15 cellular contexts compared by ENCODE assay signal in genomic region chr9:129323376-129323998, GRCh38.
DNase-seq lines count a peak whose midpoint lies in the region; ATAC-seq, FAIRE-seq and TF ChIP-seq lines count a peak whose summit lies in the region.
"Had no signal": no experiment of that assay in that cellular context is flagged by ENCODE, and none has a peak within 500 bp of the region (broad histone marks: within the 10 kb centered on the region; RNA-seq: fewer than 3 reads in every experiment).

No MANE protein-coding gene starts in this region.

- no peak for TF ChIP-seq CTCF in HepG2 (CRISPR knock-in tag; IDR thresholded peaks at IDR 0.05)

- H3K9ac ChIP-seq in HepG2 (ENCODE audit: insufficient read depth, low read depth, low read length) (no peak overlapping the region; the same call in 1 of the 2 replicates), stomach smooth muscle (ENCODE audit: low read length in 2 of 2) (no peak overlapping the region)

- H3K79me2 ChIP-seq in HepG2 (ENCODE audit: insufficient read depth, low read length) = no peaks in the 10 kb centered on the region

- CTCF ChIA-PET in activated CD4-positive, alpha-beta T cell treated with anti-CD3 and anti-CD28 coated beads, Interleukin-2, amount 10 ng/mL, durations not matched to agents 7 days and 5 days (lab: Charles Lee) = interaction anchor here (0.5 to 1.7 kb wide), 4 partner anchors 12 to 1283 kb away, joined by 3 to 5 read pairs (median 4); no protein-coding TSS in a partner anchor
- CTCF ChIA-PET in HepG2 (lab: Yijun Ruan, JAX; ENCODE audit: low intra/inter-chr PET ratio, low total read pairs) = no interaction called here

- H3K9me3 Mint-ChIP-seq in activated CD4-positive, alpha-beta T cell treated with anti-CD3 and anti-CD28 coated beads, Interleukin-2, amount 10 ng/mL, durations not matched to agents 7 days and 5 days = no peaks in the 10 kb centered on the region
- H3K9me3 Mint-ChIP-seq in activated CD4-positive, alpha-beta T cell treated with anti-CD3 and anti-CD28 coated beads, Interleukin-2, amount 10 ng/mL, durations not matched to agents 24 days and 14 days = no peaks in the 10 kb centered on the region
- H3K9me3 Mint-ChIP-seq: CD8-positive, alpha-beta memory T cell had no signal

- H3K27ac ChIP-seq in HepG2 (ENCODE audit: extremely low read length, insufficient read depth, low read length) (peak overlapping the region; percentile 6), stomach smooth muscle (ENCODE audit: low read length) (peak overlapping the region; percentile 31)
- H3K27ac ChIP-seq: PC-9 had no signal

- peak overlapping the region; percentile 19 for H3K27ac Mint-ChIP-seq in activated CD4-positive, alpha-beta T cell treated with anti-CD3 and anti-CD28 coated beads, Interleukin-2, amount 10 ng/mL, durations not matched to agents 7 days and 5 days
- H3K27ac Mint-ChIP-seq in activated CD4-positive, alpha-beta T cell treated with anti-CD3 and anti-CD28 coated beads, Interleukin-2, amount 10 ng/mL, durations not matched to agents 24 days and 14 days = no peak overlapping the region

- H3K36me3 ChIP-seq in HepG2 (replicated peaks in 1 of 2; ENCODE audit: control insufficient read depth in 1 of 2, insufficient read depth in 2 of 2, low read length in 2 of 2) (no peaks in the 10 kb centered on the region), stomach smooth muscle (ENCODE audit: control insufficient read depth in 2 of 2, insufficient read depth in 2 of 2, low read length in 2 of 2) (no peaks in the 10 kb centered on the region), MG63 (no peaks in the 10 kb centered on the region)

- no peak overlapping the region for H2AFZ ChIP-seq in HepG2 (ENCODE audit: low read length)
- H2AFZ ChIP-seq: PC-9 had no signal

- TF ChIP-seq POLR2A in HepG2 (IDR thresholded peaks at IDR 0.05; ENCODE audit: insufficient read depth in 1 of 2, low read depth in 2 of 2, low read length in 2 of 2) = no peak

- H3K4me1 Mint-ChIP-seq in activated CD4-positive, alpha-beta T cell treated with anti-CD3 and anti-CD28 coated beads, Interleukin-2, amount 10 ng/mL, durations not matched to agents 7 days and 5 days = peaks cover 17% of the 10 kb centered on the region
- peaks cover 18% of the 10 kb centered on the region for H3K4me1 Mint-ChIP-seq in activated CD4-positive, alpha-beta T cell treated with anti-CD3 and anti-CD28 coated beads, Interleukin-2, amount 10 ng/mL, durations not matched to agents 24 days and 14 days

- POLR2A ChIA-PET in activated CD4-positive, alpha-beta T cell treated with anti-CD3 and anti-CD28 coated beads, Interleukin-2, amount 10 ng/mL, durations not matched to agents 7 days and 5 days (lab: Charles Lee) = no interaction called here
- POLR2A ChIA-PET in HepG2 (lab: Yijun Ruan, JAX) = interaction anchor here (0.6 to 4.2 kb wide), 6 partner anchors 9 to 229 kb away, joined by 3 to 31 read pairs (median 4); no protein-coding TSS in a partner anchor

- no peaks in the 10 kb centered on the region for H3K9me3 ChIP-seq in HepG2 (ENCODE audit: low read length)
- no peaks in the 10 kb centered on the region for H3K9me3 ChIP-seq in stomach smooth muscle (ENCODE audit: control insufficient read depth in 2 of 2, low read length in 2 of 2)
- no peaks in the 10 kb centered on the region for H3K9me3 ChIP-seq in MG63

- 15% methylated on average over 6 of the region's 6 CpGs for WGBS in HepG2 (ENCODE audit: low lambda C conversion rate)

- H3K27me3 Mint-ChIP-seq in activated CD4-positive, alpha-beta T cell treated with anti-CD3 and anti-CD28 coated beads, Interleukin-2, amount 10 ng/mL, durations not matched to agents 7 days and 5 days = peaks cover 1% of the 10 kb centered on the region
- peaks cover 1% of the 10 kb centered on the region for H3K27me3 Mint-ChIP-seq in activated CD4-positive, alpha-beta T cell treated with anti-CD3 and anti-CD28 coated beads, Interleukin-2, amount 10 ng/mL, durations not matched to agents 24 days and 14 days
- H3K27me3 Mint-ChIP-seq: CD8-positive, alpha-beta memory T cell had no signal

- DNase-seq in activated CD4-positive, alpha-beta T cell treated with anti-CD3 and anti-CD28 coated beads, Interleukin-2, amount 10 ng/mL, durations not matched to agents 7 days and 5 days = no peak
- DNase-seq in activated CD4-positive, alpha-beta T cell treated with anti-CD3 and anti-CD28 coated beads, Interleukin-2, amount 10 ng/mL, durations not matched to agents 24 days and 14 days = no peak
- peak; percentile 18 for DNase-seq in amniotic stem cell (lab: John Stamatoyannopoulos, UW)
- no peak for DNase-seq in HepG2 (ENCODE audit: low spot score)
- DNase-seq in NCI-H1092 (lab: John Stamatoyannopoulos, UW) = no peak
- DNase-seq in MG63 = no peak
- DNase-seq in hippocampal formation (lab: John Stamatoyannopoulos, UW) = no peak
- DNase-seq: anterior cingulate cortex; CD8-positive, alpha-beta memory T cell; NCI-H187 treated with DMSO at 0.1 percent for 48 hours; NCI-H526 treated with DMSO at 0.1 percent for 48 hours; PC-9; SW 1271 had no signal

- FAIRE-seq in HepG2 (lab: Jason Lieb, UNC) = no peak
- FAIRE-seq: GM12892 had no signal

- H3K27me3 ChIP-seq in HepG2 (ENCODE audit: control insufficient read depth in 1 of 2, insufficient read depth in 2 of 2, low read length in 2 of 2) = 0 out of 5 replicates have a peak, but pooled peaks cover 0 to 4% of the 10 kb centered on the region in 2 experiments
- no peaks in the 10 kb centered on the region for H3K27me3 ChIP-seq in stomach smooth muscle (ENCODE audit: control insufficient read depth in 1 of 2, insufficient read depth in 2 of 2, low read length in 2 of 2)
- no peaks in the 10 kb centered on the region for H3K27me3 ChIP-seq in MG63

- peak overlapping the region; percentile 68 for H3K4me2 ChIP-seq in HepG2 (ENCODE audit: low read depth, low read length)
- H3K4me2 ChIP-seq: PC-9 had no signal

- H3K4me3 ChIP-seq in HepG2 (replicated peaks in 1 of 3; ENCODE audit: insufficient read depth in 1 of 3, low read depth in 2 of 3, low read length in 3 of 3) = 0 out of 6 replicates have a peak overlapping the region, but pooled peaks of 1 of the 3 experiments have one; percentile 34
- no peak overlapping the region for H3K4me3 ChIP-seq in stomach smooth muscle (ENCODE audit: low read length in 2 of 2)
- no peak overlapping the region for H3K4me3 ChIP-seq in MG63
- H3K4me3 ChIP-seq: PC-9 had no signal

- peak; percentile 15; the same call in 2 of the 3 replicates for ATAC-seq in HepG2

- H3K4me1 ChIP-seq in HepG2 (ENCODE audit: insufficient read depth, low read length) = peaks cover 98% of the 10 kb centered on the region
- peaks cover 46% of the 10 kb centered on the region for H3K4me1 ChIP-seq in stomach smooth muscle (ENCODE audit: control insufficient read depth, insufficient read depth, low read length)

- H4K20me1 ChIP-seq in HepG2 (ENCODE audit: insufficient read depth, low read length) = no peaks in the 10 kb centered on the region

- no peak for TF ChIP-seq RAD21 in HepG2 (CRISPR knock-in tag; IDR thresholded peaks at IDR 0.05)

- no peak overlapping the region for H3K4me3 Mint-ChIP-seq in activated CD4-positive, alpha-beta T cell treated with anti-CD3 and anti-CD28 coated beads, Interleukin-2, amount 10 ng/mL, durations not matched to agents 7 days and 5 days
- no peak overlapping the region for H3K4me3 Mint-ChIP-seq in activated CD4-positive, alpha-beta T cell treated with anti-CD3 and anti-CD28 coated beads, Interleukin-2, amount 10 ng/mL, durations not matched to agents 24 days and 14 days

- in situ Hi-C loops in HepG2 (cut with HindIII; ENCODE audit: extremely low pct_ligation_motif_present, low pct_unique_long_range_greater_than_20kb) = no loop called here

- H3K36me3 Mint-ChIP-seq in activated CD4-positive, alpha-beta T cell treated with anti-CD3 and anti-CD28 coated beads, Interleukin-2, amount 10 ng/mL, durations not matched to agents 7 days and 5 days (ENCODE audit: low read depth) = no peaks in the 10 kb centered on the region
- no peaks in the 10 kb centered on the region for H3K36me3 Mint-ChIP-seq in activated CD4-positive, alpha-beta T cell treated with anti-CD3 and anti-CD28 coated beads, Interleukin-2, amount 10 ng/mL, durations not matched to agents 24 days and 14 days (ENCODE audit: low read depth)
- H3K36me3 Mint-ChIP-seq: CD8-positive, alpha-beta memory T cell had no signal

- TF ChIP-seq EP300 in HepG2 (IDR thresholded peaks at IDR 0.05; ENCODE audit: low read depth in 2 of 2, low read length in 2 of 2) (no peak), HepG2 (CRISPR knock-in tag; IDR thresholded peaks at IDR 0.05; ENCODE audit: borderline replicate concordance) (no peak)

- no TSS peak for BruUV-seq in HepG2 (replicated peaks; lab: Mats Ljungman, UMichigan)

- intact Hi-C loops in activated CD4-positive, alpha-beta T cell treated with anti-CD3 and anti-CD28 coated beads, Interleukin-2, amount 10 ng/mL, durations not matched to agents 24 days and 14 days (cut with micrococcal nuclease) = loop anchor here (5.0 to 10.0 kb wide), 4 partner anchors 51 to 291 kb away; partner anchors contain the start of gene IER5L
- intact Hi-C loops in HepG2 (cut with micrococcal nuclease; ENCODE audit: unreplicated experiment) = no loop called here
